11 cellular contexts compared by ENCODE assay signal in genomic region chr20:51034988-51035656, GRCh38. TPM values are rescaled to one million over a fixed set of nuclear protein-coding genes. Genes with fewer than 3 reads are reported as not detected.
"Had no signal": no experiment of that assay in that cellular context is flagged by ENCODE, and none has a peak within 500 bp of the region (broad histone marks: within the 10 kb centered on the region; RNA-seq: fewer than 3 reads in every experiment).

No MANE protein-coding gene starts in this region.

- H3K9me3 Mint-ChIP-seq: activated CD8-positive, alpha-beta T cell treated with anti-CD3 and anti-CD28 coated beads for 36 hours had no signal

- H3K4me1 ChIP-seq: ascending aorta, parathyroid adenoma, tibial artery had no signal

- H3K9ac ChIP-seq: parathyroid adenoma had no signal

- H3K4me3 Mint-ChIP-seq: activated CD8-positive, alpha-beta T cell treated with anti-CD3 and anti-CD28 coated beads for 36 hours; activated naive CD8-positive, alpha-beta T cell treated with anti-CD3 and anti-CD28 coated beads, Interleukin-2, amount 10 ng/mL, durations not matched to agents 7 days and 5 days; T-helper 2 cell treated with Interferon-gamma antibody and Interleukin-4, amounts not matched to agents 5 μg/mL and 100 μg/mL, for 36 hours had no signal

- H3K9me3 ChIP-seq: ascending aorta, heart right ventricle, tibial artery had no signal

- H3K4me1 Mint-ChIP-seq: activated naive CD8-positive, alpha-beta T cell treated with anti-CD3 and anti-CD28 coated beads, Interleukin-2, amount 10 ng/mL, durations not matched to agents 7 days and 5 days had no signal

- H3K4me3 ChIP-seq: ascending aorta, cardiac muscle cell, heart right ventricle, tibial artery had no signal

- DNase-seq: activated CD8-positive, alpha-beta memory T cell treated with anti-CD3 and anti-CD28 coated beads, Interleukin-2, amount 50 U/mL, for 4 hours; activated CD8-positive, alpha-beta T cell treated with anti-CD3 and anti-CD28 coated beads for 36 hours; activated naive CD8-positive, alpha-beta T cell treated with anti-CD3 and anti-CD28 coated beads, Interleukin-2, amount 10 ng/mL, durations not matched to agents 7 days and 5 days; heart right ventricle; SW 1271; tibial artery had no signal

- H3K79me2 ChIP-seq: parathyroid adenoma had no signal

- H2AFZ ChIP-seq: parathyroid adenoma had no signal

- H3K36me3 Mint-ChIP-seq: activated naive CD8-positive, alpha-beta T cell treated with anti-CD3 and anti-CD28 coated beads, Interleukin-2, amount 10 ng/mL, durations not matched to agents 7 days and 5 days had no signal

- ATAC-seq: activated CD8-positive, alpha-beta T cell treated with anti-CD3 and anti-CD28 coated beads for 36 hours; heart right ventricle; left lobe of liver had no signal

- H3K27ac Mint-ChIP-seq: activated CD8-positive, alpha-beta T cell treated with anti-CD3 and anti-CD28 coated beads for 36 hours; activated naive CD8-positive, alpha-beta T cell treated with anti-CD3 and anti-CD28 coated beads, Interleukin-2, amount 10 ng/mL, durations not matched to agents 7 days and 5 days; T-helper 2 cell treated with Interferon-gamma antibody and Interleukin-4, amounts not matched to agents 5 μg/mL and 100 μg/mL, for 36 hours had no signal

- H3K36me3 ChIP-seq: ascending aorta, cardiac muscle cell, heart right ventricle, tibial artery had no signal

- H3K27me3 ChIP-seq: ascending aorta, cardiac muscle cell had no signal

- H3K27ac ChIP-seq: ascending aorta, cardiac muscle cell, heart right ventricle, parathyroid adenoma, tibial artery had no signal

RNA-seq across cellular contexts. Expression of gene KCNG1, which starts 12.2 kb away (rescaled TPM):
- total RNA-seq: activated naive CD8-positive, alpha-beta T cell treated with anti-CD3 and anti-CD28 coated beads, Interleukin-2, amount 10 ng/mL, durations not matched to agents 7 days and 5 days had no signal
